Comparison of ENCODE assay signal across 18 cellular contexts in the genomic region with DNA sequence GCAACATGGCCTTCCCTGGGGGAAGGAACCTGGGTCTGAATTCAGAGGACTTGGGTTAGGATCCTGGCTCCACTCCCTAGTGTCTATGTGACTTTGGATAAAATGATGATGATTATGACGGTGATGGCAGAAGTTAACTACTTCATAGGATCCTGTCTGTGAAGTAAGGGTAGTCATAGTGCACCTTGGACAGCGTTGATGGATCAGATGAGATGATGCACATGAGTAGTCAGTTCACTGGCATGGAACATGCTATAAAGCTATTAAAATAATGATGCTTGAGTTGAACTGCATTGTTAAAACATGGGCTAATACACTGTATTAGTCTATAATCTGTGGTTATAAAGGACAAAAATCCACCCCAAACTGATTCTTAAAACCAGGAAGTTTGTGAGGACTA.
DNase-seq lines count a peak whose midpoint lies in the region; ATAC-seq and TF ChIP-seq lines count a peak whose summit lies in the region.
"Had no signal": no experiment of that assay in that cellular context is flagged by ENCODE, and none has a peak within 500 bp of the region (broad histone marks: within the 10 kb centered on the region; RNA-seq: fewer than 3 reads in every experiment).

No MANE protein-coding gene starts in this region.

- TF ChIP-seq CTCF in HEK293 (tag by site-specific recombination; IDR thresholded peaks at IDR 0.05) (no peak), neural progenitor cell (IDR thresholded peaks at IDR 0.05) (no peak)

- H3K4me1 Mint-ChIP-seq in neural progenitor cell: peaks cover 8% of the 10 kb centered on the region

- DNase-seq in Caki2 (ENCODE audit: low read depth) (peak; percentile 15), glomerular visceral epithelial cell (ENCODE audit: extremely low spot score) (peak; percentile 32), renal cortical epithelial cell (ENCODE audit: low read depth) (peak; percentile 32), NCI-H1048 (lab: John Stamatoyannopoulos, UW) (no peak), neural progenitor cell (ENCODE audit: low spot score) (no peak), Right ventricle myocardium inferior (ENCODE audit: missing footprints) (no peak)
- DNase-seq: Calu3; CD4-positive, CD25-positive, alpha-beta regulatory T cell; CD8-positive, alpha-beta T cell; DMS53; DMS79 treated with DMSO at 0.1 percent for 48 hours; GF-D8; HCEC 1CT had no signal

- H3K79me2 ChIP-seq in neural progenitor cell (ENCODE audit: low read depth): no peaks in the 10 kb centered on the region

- H3K36me3 Mint-ChIP-seq in neural progenitor cell: no peaks in the 10 kb centered on the region

- H3K27me3 Mint-ChIP-seq in neural progenitor cell (ENCODE audit: insufficient read depth, low read depth): peaks cover 3% of the 10 kb centered on the region
- H3K27me3 Mint-ChIP-seq: B cell; CD4-positive, CD25-positive, alpha-beta regulatory T cell had no signal

- H3K4me1 ChIP-seq in HEK293 (ENCODE audit: control insufficient read depth, insufficient read depth, low read length) (0 out of 2 replicates have a peak, but pooled peaks cover 2% of the 10 kb centered on the region), neural progenitor cell (no peaks in the 10 kb centered on the region)

- no peaks in the 10 kb centered on the region for H3F3A ChIP-seq in neural progenitor cell (ENCODE audit: low read depth)

- no peak overlapping the region for H3K4me3 ChIP-seq in HEK293 (ENCODE audit: low read depth, low read length)
- no peak overlapping the region for H3K4me3 ChIP-seq in neural progenitor cell
- H3K4me3 ChIP-seq: BLaER1 had no signal

- H3K27me3 ChIP-seq in neural progenitor cell: no peaks in the 10 kb centered on the region
- H3K27me3 ChIP-seq: BLaER1 had no signal

- POLR2A ChIA-PET in HEK293 (lab: Yijun Ruan, JAX): no interaction called here

- H3K36me3 ChIP-seq in HEK293 (ENCODE audit: control insufficient read depth in 2 of 2, insufficient read depth in 1 of 2, low read length in 2 of 2): no peaks in the 10 kb centered on the region
- H3K36me3 ChIP-seq in neural progenitor cell: no peaks in the 10 kb centered on the region

- intact Hi-C loops in Right ventricle myocardium inferior (cut with DNase I): no loop called here

- H3K4me3 Mint-ChIP-seq in neural progenitor cell: no peak overlapping the region
- H3K4me3 Mint-ChIP-seq: B cell; CD4-positive, CD25-positive, alpha-beta regulatory T cell; CD8-positive, alpha-beta T cell had no signal

- H3K4me2 ChIP-seq in neural progenitor cell: no peak overlapping the region
- H3K4me2 ChIP-seq: BLaER1 had no signal

- H3K27ac ChIP-seq in HEK293 (ENCODE audit: extremely low read depth, low read depth, low read length) (no peak overlapping the region), neural progenitor cell (no peak overlapping the region)
- H3K27ac ChIP-seq: BLaER1, C4-2B had no signal

- in situ Hi-C loops in Caki2 (cut with HindIII; ENCODE audit: low pct_unique_long_range_greater_than_20kb, low sequenced_read_pairs): no loop called here

- CTCF ChIA-PET in HEK293 (lab: Yijun Ruan, JAX): interaction anchor here (0.6 to 1.0 kb wide), 2 partner anchors 10 to 16 kb away, joined by 3 read pairs; no protein-coding TSS in a partner anchor

- H3K27ac Mint-ChIP-seq in neural progenitor cell: no peak overlapping the region
- H3K27ac Mint-ChIP-seq: B cell; CD4-positive, CD25-positive, alpha-beta regulatory T cell; CD8-positive, alpha-beta T cell had no signal

- no peaks in the 10 kb centered on the region for H4K20me1 ChIP-seq in neural progenitor cell (ENCODE audit: low read depth)

- H3K9ac ChIP-seq in neural progenitor cell: no peak overlapping the region
- H3K9ac ChIP-seq: BLaER1 had no signal

- no peaks in the 10 kb centered on the region for H3K9me3 ChIP-seq in HEK293 (ENCODE audit: control insufficient read depth, insufficient read depth, low read depth, low read length)
- no peaks in the 10 kb centered on the region for H3K9me3 ChIP-seq in neural progenitor cell (ENCODE audit: low read depth)
- H3K9me3 ChIP-seq: BLaER1 had no signal

- H3K9me3 Mint-ChIP-seq in neural progenitor cell: no peaks in the 10 kb centered on the region
- H3K9me3 Mint-ChIP-seq: CD4-positive, CD25-positive, alpha-beta regulatory T cell; CD8-positive, alpha-beta T cell had no signal

- H2AFZ ChIP-seq in neural progenitor cell (replicated peaks): no peak overlapping the region

- ATAC-seq in GM21360 (IDR thresholded peaks at IDR 0.05; ENCODE audit: unreplicated experiment) (no peak), Right ventricle myocardium inferior (no peak)
- ATAC-seq: CD8-positive, alpha-beta T cell had no signal

TF ChIP-seq in HEK293, 187 proteins besides CTCF, POLR2A, EP300 and RAD21:
- TF ChIP-seq, protein P1, sequence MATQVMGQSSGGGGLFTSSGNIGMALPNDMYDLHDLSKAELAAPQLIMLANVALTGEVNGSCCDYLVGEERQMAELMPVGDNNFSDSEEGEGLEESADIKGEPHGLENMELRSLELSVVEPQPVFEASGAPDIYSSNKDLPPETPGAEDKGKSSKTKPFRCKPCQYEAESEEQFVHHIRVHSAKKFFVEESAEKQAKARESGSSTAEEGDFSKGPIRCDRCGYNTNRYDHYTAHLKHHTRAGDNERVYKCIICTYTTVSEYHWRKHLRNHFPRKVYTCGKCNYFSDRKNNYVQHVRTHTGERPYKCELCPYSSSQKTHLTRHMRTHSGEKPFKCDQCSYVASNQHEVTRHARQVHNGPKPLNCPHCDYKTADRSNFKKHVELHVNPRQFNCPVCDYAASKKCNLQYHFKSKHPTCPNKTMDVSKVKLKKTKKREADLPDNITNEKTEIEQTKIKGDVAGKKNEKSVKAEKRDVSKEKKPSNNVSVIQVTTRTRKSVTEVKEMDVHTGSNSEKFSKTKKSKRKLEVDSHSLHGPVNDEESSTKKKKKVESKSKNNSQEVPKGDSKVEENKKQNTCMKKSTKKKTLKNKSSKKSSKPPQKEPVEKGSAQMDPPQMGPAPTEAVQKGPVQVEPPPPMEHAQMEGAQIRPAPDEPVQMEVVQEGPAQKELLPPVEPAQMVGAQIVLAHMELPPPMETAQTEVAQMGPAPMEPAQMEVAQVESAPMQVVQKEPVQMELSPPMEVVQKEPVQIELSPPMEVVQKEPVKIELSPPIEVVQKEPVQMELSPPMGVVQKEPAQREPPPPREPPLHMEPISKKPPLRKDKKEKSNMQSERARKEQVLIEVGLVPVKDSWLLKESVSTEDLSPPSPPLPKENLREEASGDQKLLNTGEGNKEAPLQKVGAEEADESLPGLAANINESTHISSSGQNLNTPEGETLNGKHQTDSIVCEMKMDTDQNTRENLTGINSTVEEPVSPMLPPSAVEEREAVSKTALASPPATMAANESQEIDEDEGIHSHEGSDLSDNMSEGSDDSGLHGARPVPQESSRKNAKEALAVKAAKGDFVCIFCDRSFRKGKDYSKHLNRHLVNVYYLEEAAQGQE (tag by site-specific recombination; IDR thresholded peaks at IDR 0.05): peak; percentile 85
- no peak for TF ChIP-seq ZNF354C (tag by site-specific recombination; IDR thresholded peaks at IDR 0.05; ENCODE audit: borderline replicate concordance, low read depth)

Comparison
In these comparisons a context has a peak if more than half of its experiments do, and no peak if none do; other contexts are left out.
1. DNase-seq: peak in Caki2 (single experiment), glomerular visceral epithelial cell (single experiment) and renal cortical epithelial cell (single experiment); none in NCI-H1048 (single experiment), neural progenitor cell (single experiment) and Right ventricle myocardium inferior (single experiment).